In the genomic region with DNA sequence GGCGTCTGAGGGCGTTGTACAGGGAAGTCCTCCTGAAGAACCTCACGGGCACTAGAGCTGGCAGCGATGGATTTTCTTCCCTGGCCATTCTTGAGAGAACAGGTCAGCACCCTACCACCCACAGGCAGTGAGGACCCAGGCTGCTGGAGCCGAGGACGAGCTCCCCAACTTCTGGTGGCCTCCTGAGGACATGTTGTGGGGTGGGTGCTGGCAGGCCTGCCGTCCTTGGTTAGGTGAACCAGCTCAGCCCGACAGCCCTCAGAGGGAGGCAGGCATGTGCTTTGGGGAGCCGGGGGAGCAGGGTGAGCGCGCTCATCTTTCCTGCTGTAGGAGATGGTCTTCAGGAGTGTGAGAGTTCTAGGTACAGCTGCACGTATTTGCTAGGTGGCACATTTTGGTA, we compare ENCODE assay signal across 25 cellular contexts. TPM values are rescaled to one million over a fixed set of nuclear protein-coding genes. Genes with fewer than 3 reads are reported as not detected.
DNase-seq lines count a peak whose midpoint lies in the region; ATAC-seq and TF ChIP-seq lines count a peak whose summit lies in the region.
"Had no signal": no experiment of that assay in that cellular context is flagged by ENCODE, and none has a peak within 500 bp of the region (broad histone marks: within the 10 kb centered on the region; RNA-seq: fewer than 3 reads in every experiment).

No MANE protein-coding gene starts in this region.

- H3K36me3 ChIP-seq in uterus: no peaks in the 10 kb centered on the region
- no peaks in the 10 kb centered on the region for H3K36me3 ChIP-seq in CD4-positive, alpha-beta memory T cell (ENCODE audit: insufficient read depth, low read length)
- H3K36me3 ChIP-seq: BE2C, HAP-1 had no signal

- peaks cover 18 to 19% of the 10 kb centered on the region in 2 donors for H3K4me1 ChIP-seq in uterus
- H3K4me1 ChIP-seq in CD4-positive, alpha-beta memory T cell (ENCODE audit: insufficient read depth, low read length): no peaks in the 10 kb centered on the region
- H3K4me1 ChIP-seq: HAP-1 had no signal

- ATAC-seq in Right ventricle myocardium superior (ENCODE audit: poor library complexity): no peak
- ATAC-seq in left cardiac atrium: no peak
- no peak for ATAC-seq in GM21737 (IDR thresholded peaks at IDR 0.05; ENCODE audit: unreplicated experiment)
- ATAC-seq: GM23338 had no signal

- H3K36me3 Mint-ChIP-seq in CD4-positive, alpha-beta memory T cell: no peaks in the 10 kb centered on the region

- H3K27ac Mint-ChIP-seq in CD4-positive, alpha-beta memory T cell: no peak overlapping the region
- H3K27ac Mint-ChIP-seq: GM23338, HFFc6 had no signal

- intact Hi-C loops in Right ventricle myocardium superior (cut with DNase I): no loop called here
- intact Hi-C loops in left cardiac atrium (cut with DNase I): no loop called here
- intact Hi-C loops in dorsolateral prefrontal cortex (cut with DNase I): no loop called here
- intact Hi-C loops in uterus (cut with DNase I; ENCODE audit: low total_unique reads): no loop called here
- intact Hi-C loops in CD4-positive, alpha-beta memory T cell (cut with micrococcal nuclease): no loop called here

- no peaks in the 10 kb centered on the region for H3K27me3 ChIP-seq in dorsolateral prefrontal cortex
- no peaks in the 10 kb centered on the region for H3K27me3 ChIP-seq in uterus
- no peaks in the 10 kb centered on the region for H3K27me3 ChIP-seq in CD4-positive, alpha-beta memory T cell (ENCODE audit: insufficient read depth, low read length)
- H3K27me3 ChIP-seq: BE2C, MG63 had no signal

- CTCF ChIA-PET in CD4-positive, alpha-beta memory T cell (lab: Charles Lee; ENCODE audit: partially characterized antibody): interaction anchor here (0.9 kb wide), 2 partner anchors 26 to 109 kb away, joined by 3 to 5 read pairs; no protein-coding TSS in a partner anchor

- TF ChIP-seq POLR2A in uterus (IDR thresholded peaks at IDR 0.05): no peak

- peaks cover 0 to 3% of the 10 kb centered on the region in 2 donors for H3K27me3 Mint-ChIP-seq in CD4-positive, alpha-beta memory T cell

- H3K4me1 Mint-ChIP-seq in CD4-positive, alpha-beta memory T cell: peaks cover 0 to 9% (median 5%) of the 10 kb centered on the region in 4 donors

- H3K27ac ChIP-seq in dorsolateral prefrontal cortex: peak overlapping the region in 54 of 59 donors; percentile 39 to 100 (median 82)
- H3K27ac ChIP-seq in substantia nigra (ENCODE audit: low read depth, low read length, poor library complexity, severe bottlenecking): peak overlapping the region; percentile 35
- H3K27ac ChIP-seq in uterus: peak overlapping the region; percentile 59 to 93
- no peak overlapping the region for H3K27ac ChIP-seq in CD4-positive, alpha-beta memory T cell (ENCODE audit: low read depth, low read length)

- DNase-seq in Right ventricle myocardium superior: peak; percentile 33
- DNase-seq in left cardiac atrium: no peak
- no peak for DNase-seq in dorsolateral prefrontal cortex
- DNase-seq in substantia nigra (lab: John Stamatoyannopoulos, UW): no peak
- DNase-seq in uterus: no peak
- no peak for DNase-seq in CD4-positive, alpha-beta memory T cell
- DNase-seq in COLO668 (lab: John Stamatoyannopoulos, UW; ENCODE audit: unreplicated experiment): no peak
- DNase-seq: 8988T, ACHN, BE2C, DMS153, DND-41, HFFc6, KG1, MG63, NCI-H2029, NCI-H226, NCI-H510A, NCI-H69, RPMI8226, SHP77 treated with DMSO at 0.1 percent for 48 hours had no signal

- TF ChIP-seq CTCF in dorsolateral prefrontal cortex (IDR thresholded peaks at IDR 0.05 in 54 of 56, conservative IDR thresholded peaks at IDR 0.05 in 2 of 56; ENCODE audit: low read depth in 1 of 56, partially characterized antibody in 56 of 56) (no peak), uterus (IDR thresholded peaks at IDR 0.05) (no peak)

- no peaks in the 10 kb centered on the region for H3K9me3 ChIP-seq in uterus
- no peaks in the 10 kb centered on the region for H3K9me3 ChIP-seq in CD4-positive, alpha-beta memory T cell (ENCODE audit: control insufficient read depth in 1 of 2, low read length in 2 of 2)
- H3K9me3 ChIP-seq: BE2C, HAP-1, MG63 had no signal

- H3K4me3 Mint-ChIP-seq in CD4-positive, alpha-beta memory T cell: no peak overlapping the region
- H3K4me3 Mint-ChIP-seq: GM23338, HFFc6 had no signal

- H3K4me3 ChIP-seq in dorsolateral prefrontal cortex (no peak overlapping the region), uterus (no peak overlapping the region)
- H3K4me3 ChIP-seq in CD4-positive, alpha-beta memory T cell (ENCODE audit: low read length in 2 of 2): no peak overlapping the region
- H3K4me3 ChIP-seq: GM23338, HAP-1, MG63 had no signal

- no peaks in the 10 kb centered on the region for H3K9me3 Mint-ChIP-seq in CD4-positive, alpha-beta memory T cell
- H3K9me3 Mint-ChIP-seq: CD14-positive monocyte, GM23338, HFFc6 had no signal

- POLR2A ChIA-PET in CD4-positive, alpha-beta memory T cell (lab: Charles Lee; ENCODE audit: partially characterized antibody): no interaction called here

RNA-seq across cellular contexts. Expression of gene LYL1, which starts 15.4 kb away (rescaled TPM):
- total RNA-seq in Right ventricle myocardium superior (7.2 TPM), left cardiac atrium (1 to 10 TPM; 7.5 to 9.0 TPM), dorsolateral prefrontal cortex (10 to 100 TPM in 2 of 120 experiments, 1 to 10 TPM in 118; 1.0 to 11.8 (median 4.5) TPM), uterus (10 to 100 TPM in 3 of 4 donors, 1 to 10 TPM in 1; 2.6 to 15.5 (median 11.1) TPM)
- total RNA-seq in CD4-positive, alpha-beta memory T cell: 10 to 100 TPM; 16.1 to 16.9 TPM
- 1 to 10 TPM; 2.3 to 9.4 TPM for polyA plus RNA-seq in CD4-positive, alpha-beta memory T cell

RNA-seq across cellular contexts. Expression of gene TRMT1, which starts 29.2 kb away (rescaled TPM):
- total RNA-seq in Right ventricle myocardium superior (18.4 TPM), left cardiac atrium (10 to 100 TPM; 18.4 to 20.9 TPM), dorsolateral prefrontal cortex (10 to 100 TPM; 30.6 to 70.9 (median 40.8) TPM), uterus (10 to 100 TPM; 23.2 to 99.4 (median 33.6) TPM)
- 10 to 100 TPM; 70.6 to 78.4 TPM for total RNA-seq in CD4-positive, alpha-beta memory T cell
- 10 to 100 TPM; 18.0 to 24.9 TPM for polyA plus RNA-seq in CD4-positive, alpha-beta memory T cell

RNA-seq across cellular contexts. Expression of gene NACC1, which starts 30.8 kb away (rescaled TPM):
- total RNA-seq in Right ventricle myocardium superior (44.6 TPM), left cardiac atrium (10 to 100 TPM; 34.9 to 47.8 TPM), dorsolateral prefrontal cortex (100 to 1,000 TPM in 5 of 120 experiments, 10 to 100 TPM in 115; 54.8 to 122 (median 79.3) TPM), uterus (10 to 100 TPM; 13.4 to 28.1 (median 15.8) TPM)
- 10 to 100 TPM; 25.8 to 34.1 TPM for total RNA-seq in CD4-positive, alpha-beta memory T cell
- polyA plus RNA-seq in CD4-positive, alpha-beta memory T cell: 1 to 10 TPM in 1 of 2 donors, under 1 TPM in 1; 0.15 to 1.8 TPM
